Comparison of ENCODE assay signal across 9 cellular contexts in genomic region chr16:20903116-20903888, GRCh38. TPM values are rescaled to one million over a fixed set of nuclear protein-coding genes. Genes with fewer than 3 reads are reported as not detected.
A peak's percentile ranks its signal among the peaks of the same experiment; 100 is the strongest.
DNase-seq lines count a peak whose midpoint lies in the region; ATAC-seq and TF ChIP-seq lines count a peak whose summit lies in the region.
"Had no signal": no experiment of that assay in that cellular context is flagged by ENCODE, and none has a peak within 500 bp of the region (broad histone marks: within the 10 kb centered on the region; RNA-seq: fewer than 3 reads in every experiment).

No MANE protein-coding gene starts in this region.

- H3K4me1 Mint-ChIP-seq in effector memory CD8-positive, alpha-beta T cell (ENCODE audit: low read depth in 2 of 2), result peaks cover 48 to 66% of the 10 kb centered on the region in 2 donors

- no peaks in the 10 kb centered on the region for H3K9me3 Mint-ChIP-seq in effector memory CD8-positive, alpha-beta T cell

- TF ChIP-seq CTCF in OCI-LY7 (conservative IDR thresholded peaks at IDR 0.05; ENCODE audit: low read length) (no peak), gastrocnemius medialis (IDR thresholded peaks at IDR 0.05 in 4 of 5, conservative IDR thresholded peaks at IDR 0.05 in 1 of 5) (no peak)

- intact Hi-C loops in OCI-LY7 (cut with micrococcal nuclease; ENCODE audit: unreplicated experiment), result loop anchor here (5.0 to 10.0 kb wide), 2 partner anchors 99 to 1394 kb away; partner anchors contain the start of genes ERI2, POLR3E and REXO5
- intact Hi-C loops in gastrocnemius medialis (cut with DNase I; ENCODE audit: low total_unique reads), result loop anchor here (5.0 to 10.0 kb wide), 4 partner anchors 161 to 1349 kb away; partner anchors contain the start of genes THUMPD1 and VPS35L

- H3K4me3 ChIP-seq in OCI-LY7 (ENCODE audit: low read depth, low read length, poor library complexity, severe bottlenecking) (peak overlapping the region; percentile 42), gastrocnemius medialis (no peak overlapping the region)

- peak overlapping the region; percentile 3 to 88 for H3K27ac Mint-ChIP-seq in effector memory CD8-positive, alpha-beta T cell

- H3K27ac ChIP-seq in OCI-LY7 (ENCODE audit: low read depth, low read length, poor library complexity, severe bottlenecking) (no peak overlapping the region), gastrocnemius medialis (peak overlapping the region; percentile 24 to 97 (median 66))

- H3K9me2 ChIP-seq in OCI-LY7 (ENCODE audit: insufficient read depth, low read length), result no peaks in the 10 kb centered on the region

- CTCF ChIA-PET in OCI-LY7 (lab: Charles Lee; ENCODE audit: unreplicated experiment), result no interaction called here

- H3K27me3 Mint-ChIP-seq in effector memory CD8-positive, alpha-beta T cell, result no peaks in the 10 kb centered on the region

- H4K20me1 ChIP-seq in OCI-LY7 (ENCODE audit: insufficient read depth, low read length), result peaks cover 21% of the 10 kb centered on the region

- BruUV-seq in OCI-LY7 (replicated peaks; lab: Mats Ljungman, UMichigan), result no TSS peak

- ATAC-seq in effector memory CD8-positive, alpha-beta T cell (replicated peaks), result no peak
- ATAC-seq in gastrocnemius medialis (no peak), HG02885 (IDR thresholded peaks at IDR 0.05; ENCODE audit: poor library complexity, unreplicated experiment) (no peak)

- H3K36me3 ChIP-seq in OCI-LY7 (ENCODE audit: insufficient read depth, low read length), result peaks cover 11% of the 10 kb centered on the region
- H3K36me3 ChIP-seq in gastrocnemius medialis, result no peaks in the 10 kb centered on the region

- TF ChIP-seq POLR2A in gastrocnemius medialis (IDR thresholded peaks at IDR 0.05), result no peak

- peak overlapping the region in 1 of 2 donors; percentile 13 for H3K4me3 Mint-ChIP-seq in effector memory CD8-positive, alpha-beta T cell

- peaks cover 48% of the 10 kb centered on the region for H3K4me1 ChIP-seq in OCI-LY7 (ENCODE audit: insufficient read depth, low read length, poor library complexity, severe bottlenecking)
- peaks cover 35 to 65% of the 10 kb centered on the region in 2 donors for H3K4me1 ChIP-seq in gastrocnemius medialis

- peak overlapping the region; percentile 91 for H3K4me2 ChIP-seq in OCI-LY7 (ENCODE audit: low read length)

- H3K9me3 ChIP-seq in OCI-LY7 (ENCODE audit: low read length) (no peaks in the 10 kb centered on the region), gastrocnemius medialis (no peaks in the 10 kb centered on the region)

- H2AFZ ChIP-seq in OCI-LY7 (ENCODE audit: low read length), result no peak overlapping the region

- in situ Hi-C loops in gastrocnemius medialis (cut with MboI; ENCODE audit: low sequenced_read_pairs in 4 of 4), result loop anchor here in 1 of 4 donors (10.0 kb wide), 1 partner anchor 1291 kb away; no protein-coding TSS in a partner anchor

- peaks cover 28% of the 10 kb centered on the region for H3K36me3 Mint-ChIP-seq in effector memory CD8-positive, alpha-beta T cell (ENCODE audit: insufficient read depth)

- POLR2A ChIA-PET in OCI-LY7 (lab: Charles Lee), result interaction anchor here (0.6 to 1.3 kb wide), 3 partner anchors 11 to 95 kb away, joined by 3 to 4 read pairs (median 3); no protein-coding TSS in a partner anchor

- H3K27me3 ChIP-seq in gastrocnemius medialis, result no peaks in the 10 kb centered on the region

- peak; percentile 32 for DNase-seq in EH (ENCODE audit: low read depth)
- no peak for DNase-seq in OCI-LY7 (ENCODE audit: low spot score)
- DNase-seq in effector memory CD8-positive, alpha-beta T cell, result no peak
- DNase-seq in gastrocnemius medialis, result no peak
- DNase-seq in mesenteric fat pad (ENCODE audit: low spot score), result no peak
- DNase-seq in NOMO-1 (lab: John Stamatoyannopoulos, UW; ENCODE audit: unreplicated experiment in 2 of 2), result no peak
- DNase-seq in stimulated activated CD4-positive, alpha-beta T cell treated with anti-CD3 and anti-CD28 coated beads, Interleukin-2, amount 100 ng/mL, for 24 hours, result no peak
- DNase-seq: amniotic stem cell had no signal

- H3K79me2 ChIP-seq in OCI-LY7 (ENCODE audit: insufficient read depth, low read depth, low read length), result peaks cover 23% of the 10 kb centered on the region; the same call in 1 of the 2 replicates

RNA-seq across cellular contexts. Expression of gene LYRM1, which starts 2.7 kb away (rescaled TPM):
- total RNA-seq in OCI-LY7 (2014; rRNA removed; shearing (Covaris generic)), result 24.0 and 24.3 TPM in 2 replicates
- 23.3 and 24.0 TPM in 2 replicates for total RNA-seq in OCI-LY7 (2022)
- total RNA-seq in gastrocnemius medialis, result 10 to 100 TPM; 36.4 to 74.7 (median 38.8) TPM
- total RNA-seq in mesenteric fat pad, result 42.0 TPM

RNA-seq across cellular contexts. Expression of gene DCUN1D3, which starts 3.1 kb away (rescaled TPM):
- total RNA-seq in OCI-LY7 (2014; rRNA removed; shearing (Covaris generic)), result 3.1 and 3.3 TPM in 2 replicates
- total RNA-seq in OCI-LY7 (2022) (4.5 and 5.1 TPM in 2 replicates), gastrocnemius medialis (10 to 100 TPM in 1 of 4 donors, 1 to 10 TPM in 3; 7.6 to 10.5 (median 8.3) TPM), mesenteric fat pad (187 TPM)

Comparison
In these comparisons a context has a peak if more than half of its experiments do, and no peak if none do; other contexts are left out.
1. RNA of gene DCUN1D3, which starts 3.1 kb away (total RNA-seq): 187 TPM in mesenteric fat pad (single experiment); 7.6 to 10.5 TPM in gastrocnemius medialis and 3.1 to 5.1 TPM in OCI-LY7; every median in the first group is over 10 times any median in the second.